ENCODE assay signal across 16 cellular contexts in genomic region chr17:10192963-10193362, GRCh38. TPM values are rescaled to one million over a fixed set of nuclear protein-coding genes. Genes with fewer than 3 reads are reported as not detected.
DNase-seq lines count a peak whose midpoint lies in the region; ATAC-seq and TF ChIP-seq lines count a peak whose summit lies in the region.
"Had no signal": no experiment of that assay in that cellular context is flagged by ENCODE, and none has a peak within 500 bp of the region (broad histone marks: within the 10 kb centered on the region; RNA-seq: fewer than 3 reads in every experiment).

No MANE protein-coding gene starts in this region.

- H3K4me3 Mint-ChIP-seq in stimulated activated effector memory CD8-positive, alpha-beta T cell treated with anti-CD3 and anti-CD28 coated beads, Interleukin-12 subunit alpha, Interleukin-12 subunit beta, amount 100 ng/mL, for 72 hours: no peak overlapping the region
- no peak overlapping the region for H3K4me3 Mint-ChIP-seq in activated T-cell treated with anti-CD3 and anti-CD28 coated beads, Interleukin-2, amount 50 U/mL, for 24 hours
- H3K4me3 Mint-ChIP-seq in CD8-positive, alpha-beta T cell: no peak overlapping the region
- H3K4me3 Mint-ChIP-seq: activated CD4-positive, alpha-beta T cell treated with anti-CD3 and anti-CD28 coated beads, Interleukin-2, amount 10 ng/mL, durations not matched to agents 24 days and 14 days; endodermal cell had no signal

- peaks cover 8% of the 10 kb centered on the region for H3K4me1 ChIP-seq in GM23248 (ENCODE audit: insufficient read depth)
- peaks cover 8% of the 10 kb centered on the region for H3K4me1 ChIP-seq in smooth muscle cell (ENCODE audit: low read depth)
- H3K4me1 ChIP-seq in CD8-positive, alpha-beta T cell (ENCODE audit: insufficient read depth, low read length): peaks cover 5% of the 10 kb centered on the region

- no peaks in the 10 kb centered on the region for H3K36me3 ChIP-seq in GM23248 (ENCODE audit: low read depth)
- H3K36me3 ChIP-seq in smooth muscle cell (ENCODE audit: low read depth): no peaks in the 10 kb centered on the region
- no peaks in the 10 kb centered on the region for H3K36me3 ChIP-seq in CD8-positive, alpha-beta T cell (ENCODE audit: insufficient read depth, low read length)

- POLR2A ChIA-PET in CD8-positive, alpha-beta T cell (lab: Charles Lee): no interaction called here

- H3K27me3 ChIP-seq in GM23248 (replicated peaks; ENCODE audit: insufficient read depth): no peaks in the 10 kb centered on the region
- H3K27me3 ChIP-seq in smooth muscle cell (ENCODE audit: low read depth): no peaks in the 10 kb centered on the region
- H3K27me3 ChIP-seq in CD8-positive, alpha-beta T cell (ENCODE audit: insufficient read depth, low read length): peaks cover 12% of the 10 kb centered on the region

- ATAC-seq in HG03159 (IDR thresholded peaks at IDR 0.05; ENCODE audit: unreplicated experiment): no peak
- ATAC-seq in stimulated activated effector memory CD8-positive, alpha-beta T cell treated with anti-CD3 and anti-CD28 coated beads, Interleukin-12 subunit alpha, Interleukin-12 subunit beta, amount 100 ng/mL, for 72 hours: no peak
- ATAC-seq in CD8-positive, alpha-beta T cell: no peak

- H3K27ac ChIP-seq in GM23248 (peak overlapping the region; percentile 38; the same call in 1 of the 2 replicates), smooth muscle cell (ENCODE audit: low read depth) (peak overlapping the region; percentile 87)
- no peak overlapping the region for H3K27ac ChIP-seq in CD8-positive, alpha-beta T cell (ENCODE audit: low read depth, low read length)

- H3K79me2 ChIP-seq in GM23248 (ENCODE audit: insufficient read depth): peaks cover 70% of the 10 kb centered on the region
- peaks cover 98% of the 10 kb centered on the region for H3K79me2 ChIP-seq in smooth muscle cell (ENCODE audit: low read depth)

- H4K20me1 ChIP-seq in GM23248 (ENCODE audit: insufficient read depth) (no peaks in the 10 kb centered on the region), smooth muscle cell (ENCODE audit: low read depth) (peaks cover 86% of the 10 kb centered on the region)

- no peaks in the 10 kb centered on the region for H3K9me2 ChIP-seq in GM23248 (ENCODE audit: insufficient read depth)

- TF ChIP-seq CTCF in smooth muscle cell (IDR thresholded peaks at IDR 0.05; ENCODE audit: borderline replicate concordance, insufficient read depth, poor library complexity, severe bottlenecking): no peak
- TF ChIP-seq CTCF in CD8-positive, alpha-beta T cell (IDR thresholded peaks at IDR 0.05): no peak

- H3K4me1 Mint-ChIP-seq in stimulated activated effector memory CD8-positive, alpha-beta T cell treated with anti-CD3 and anti-CD28 coated beads, Interleukin-12 subunit alpha, Interleukin-12 subunit beta, amount 100 ng/mL, for 72 hours: peaks cover 6% of the 10 kb centered on the region
- H3K4me1 Mint-ChIP-seq in activated T-cell treated with anti-CD3 and anti-CD28 coated beads, Interleukin-2, amount 50 U/mL, for 24 hours (ENCODE audit: low read depth): no peaks in the 10 kb centered on the region
- H3K4me1 Mint-ChIP-seq in CD8-positive, alpha-beta T cell (ENCODE audit: low read depth): peaks cover 2% of the 10 kb centered on the region
- H3K4me1 Mint-ChIP-seq: activated CD4-positive, alpha-beta T cell treated with anti-CD3 and anti-CD28 coated beads, Interleukin-2, amount 10 ng/mL, durations not matched to agents 24 days and 14 days had no signal

- H3K9me3 Mint-ChIP-seq in stimulated activated effector memory CD8-positive, alpha-beta T cell treated with anti-CD3 and anti-CD28 coated beads, Interleukin-12 subunit alpha, Interleukin-12 subunit beta, amount 100 ng/mL, for 72 hours: peaks cover 16% of the 10 kb centered on the region
- H3K9me3 Mint-ChIP-seq in activated T-cell treated with anti-CD3 and anti-CD28 coated beads, Interleukin-2, amount 50 U/mL, for 24 hours: peaks cover 21% of the 10 kb centered on the region
- peaks cover 17% of the 10 kb centered on the region for H3K9me3 Mint-ChIP-seq in CD8-positive, alpha-beta T cell

- H3F3A ChIP-seq in GM23248 (ENCODE audit: insufficient read depth) (peaks cover 16% of the 10 kb centered on the region), smooth muscle cell (ENCODE audit: low read depth) (peaks cover 26% of the 10 kb centered on the region)

- no peaks in the 10 kb centered on the region for H3K36me3 Mint-ChIP-seq in stimulated activated effector memory CD8-positive, alpha-beta T cell treated with anti-CD3 and anti-CD28 coated beads, Interleukin-12 subunit alpha, Interleukin-12 subunit beta, amount 100 ng/mL, for 72 hours
- H3K36me3 Mint-ChIP-seq in activated T-cell treated with anti-CD3 and anti-CD28 coated beads, Interleukin-2, amount 50 U/mL, for 24 hours (ENCODE audit: low read depth): peaks cover 3% of the 10 kb centered on the region
- no peaks in the 10 kb centered on the region for H3K36me3 Mint-ChIP-seq in CD8-positive, alpha-beta T cell

- WGBS in GM23248 (ENCODE audit: low coverage in 1 of 2, low lambda C conversion rate in 2 of 2, missing lambda C conversion rate in 2 of 2), 2 experiments: 9 to 15% methylated on average over 2 of the region's 2 CpGs
- 33% methylated on average over 2 of the region's 2 CpGs for WGBS in smooth muscle cell (ENCODE audit: low lambda C conversion rate)

- no peak overlapping the region for H3K4me3 ChIP-seq in GM23248
- H3K4me3 ChIP-seq in smooth muscle cell: no peak overlapping the region
- no peak overlapping the region for H3K4me3 ChIP-seq in CD8-positive, alpha-beta T cell (ENCODE audit: low read depth, low read length)

- DNase-seq in GM23248 (peak; percentile 88), dedifferentiated amniotic fluid mesenchymal stem cell (ENCODE audit: extremely low spot score) (peak; percentile 89), iris pigment epithelial cell (ENCODE audit: low read depth) (peak; percentile 94), smooth muscle cell (lab: John Stamatoyannopoulos, UW; ENCODE audit: unreplicated experiment) (no peak)
- no peak for DNase-seq in stimulated activated effector memory CD8-positive, alpha-beta T cell treated with anti-CD3 and anti-CD28 coated beads, Interleukin-12 subunit alpha, Interleukin-12 subunit beta, amount 100 ng/mL, for 72 hours (ENCODE audit: low spot score in 2 of 2)
- DNase-seq in activated T-cell treated with anti-CD3 and anti-CD28 coated beads, Interleukin-2, amount 50 U/mL, for 24 hours: no peak
- no peak for DNase-seq in CD8-positive, alpha-beta T cell
- DNase-seq: activated CD4-positive, alpha-beta T cell treated with anti-CD3 and anti-CD28 coated beads, Interleukin-2, amount 10 ng/mL, durations not matched to agents 24 days and 14 days; activated naive CD4-positive, alpha-beta T cell treated with anti-CD3 and anti-CD28 coated beads, Interleukin-2, amount 50 U/mL, for 16 hours; central memory CD4-positive, alpha-beta T cell; DND-41; endodermal cell; H7; kidney; NCI-H446 had no signal

- H3K4me2 ChIP-seq in GM23248 (ENCODE audit: unreplicated experiment) (peak overlapping the region; percentile 58), smooth muscle cell (peak overlapping the region; percentile 64)

- intact Hi-C loops in CD8-positive, alpha-beta T cell (cut with DNase I, micrococcal nuclease): no loop called here

- in situ Hi-C loops in GM23248 (cut with MboI): no loop called here

- H3K9me3 ChIP-seq in GM23248 (ENCODE audit: low read depth) (no peaks in the 10 kb centered on the region), smooth muscle cell (replicated peaks; ENCODE audit: low read depth) (no peaks in the 10 kb centered on the region)
- peaks cover 3% of the 10 kb centered on the region for H3K9me3 ChIP-seq in CD8-positive, alpha-beta T cell (ENCODE audit: low read length)

- H3K27me3 Mint-ChIP-seq in activated T-cell treated with anti-CD3 and anti-CD28 coated beads, Interleukin-2, amount 50 U/mL, for 24 hours: peaks cover 18% of the 10 kb centered on the region
- H3K27me3 Mint-ChIP-seq in CD8-positive, alpha-beta T cell (ENCODE audit: low read depth): no peaks in the 10 kb centered on the region

- H2AFZ ChIP-seq in GM23248 (no peak overlapping the region), smooth muscle cell (ENCODE audit: low read depth) (no peak overlapping the region)

- no peak overlapping the region for H3K27ac Mint-ChIP-seq in stimulated activated effector memory CD8-positive, alpha-beta T cell treated with anti-CD3 and anti-CD28 coated beads, Interleukin-12 subunit alpha, Interleukin-12 subunit beta, amount 100 ng/mL, for 72 hours
- no peak overlapping the region for H3K27ac Mint-ChIP-seq in activated T-cell treated with anti-CD3 and anti-CD28 coated beads, Interleukin-2, amount 50 U/mL, for 24 hours
- H3K27ac Mint-ChIP-seq in CD8-positive, alpha-beta T cell: no peak overlapping the region
- H3K27ac Mint-ChIP-seq: activated CD4-positive, alpha-beta T cell treated with anti-CD3 and anti-CD28 coated beads, Interleukin-2, amount 10 ng/mL, durations not matched to agents 24 days and 14 days; endodermal cell had no signal

- no peak overlapping the region for H3K9ac ChIP-seq in GM23248
- peak overlapping the region; percentile 34 for H3K9ac ChIP-seq in smooth muscle cell (ENCODE audit: low read depth)

- CTCF ChIA-PET in CD8-positive, alpha-beta T cell (lab: Charles Lee): interaction anchor here (0.7 to 1.0 kb wide), 2 partner anchors 89 to 145 kb away, joined by 3 read pairs; no protein-coding TSS in a partner anchor

RNA-seq across cellular contexts. Expression of gene GAS7, which starts 5.4 kb away (rescaled TPM):
- total RNA-seq in GM23248 (2014; rRNA removed; shearing (Covaris generic)): 13.4 and 15.0 TPM in 2 replicates
- polyA plus RNA-seq in GM23248 (2016; fragmentation: Nextera tagmentation; extraction: Ambion mirVana) (6.7 TPM in 2 replicates), smooth muscle cell (73.9 and 86.8 TPM in 2 replicates)
- total RNA-seq in smooth muscle cell: 103 and 127 TPM in 2 replicates
- total RNA-seq in CD8-positive, alpha-beta T cell: 1 to 10 TPM; 2.9 to 4.2 TPM

Comparison
In these comparisons a context has a peak if more than half of its experiments do, and no peak if none do; other contexts are left out.
1. DNase-seq: peak in GM23248 (single experiment), dedifferentiated amniotic fluid mesenchymal stem cell (single experiment) and iris pigment epithelial cell (single experiment); none in smooth muscle cell (single experiment), stimulated activated effector memory CD8-positive, alpha-beta T cell treated with anti-CD3 and anti-CD28 coated beads, Interleukin-12 subunit alpha, Interleukin-12 subunit beta, amount 100 ng/mL, for 72 hours (0 of 2), activated T-cell treated with anti-CD3 and anti-CD28 coated beads, Interleukin-2, amount 50 U/mL, for 24 hours (single experiment) and CD8-positive, alpha-beta T cell (0 of 7).